27 cellular contexts compared by ENCODE assay signal in the genomic region with DNA sequence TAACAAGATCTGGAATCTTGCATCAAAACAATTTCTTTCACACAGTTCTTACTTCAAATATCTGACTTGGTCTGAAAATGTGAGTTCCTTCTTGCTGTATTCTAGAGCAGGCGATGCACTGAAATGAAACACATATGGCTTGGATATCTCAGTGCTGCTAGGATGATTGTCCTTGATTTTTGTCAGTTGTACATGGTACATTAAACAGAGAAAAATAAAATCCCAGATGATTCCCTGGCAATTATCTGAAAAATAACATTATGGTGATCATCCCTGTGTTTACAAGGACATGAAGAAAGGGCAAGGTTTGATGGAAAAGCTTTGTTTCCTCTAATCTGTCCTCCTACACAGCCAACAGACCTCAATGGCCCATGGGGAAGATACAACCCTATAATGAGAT. TPM values are rescaled to one million over a fixed set of nuclear protein-coding genes. Genes with fewer than 3 reads are reported as not detected.
"Had no signal": no experiment of that assay in that cellular context is flagged by ENCODE, and none has a peak within 500 bp of the region (broad histone marks: within the 10 kb centered on the region; RNA-seq: fewer than 3 reads in every experiment).

No MANE protein-coding gene starts in this region.

- H3K27me3 ChIP-seq: hepatocyte, neural progenitor cell, neutrophil, spleen, suprapubic skin, tibial nerve, uterus had no signal

- H3K4me1 Mint-ChIP-seq: mesothelial cell of epicardium; naive B cell; natural killer cell; nephron progenitor cell; stimulated activated effector memory CD8-positive, alpha-beta T cell treated with anti-CD3 and anti-CD28 coated beads, Interleukin-12 subunit alpha, Interleukin-12 subunit beta, amount 100 ng/mL, for 72 hours had no signal

- H3K4me3 ChIP-seq: hepatocyte, left ventricle myocardium inferior, lung, neural progenitor cell, skin epidermis, spleen, suprapubic skin, tibial nerve, uterus had no signal

- H3K4me2 ChIP-seq: hepatocyte, neural progenitor cell had no signal

- H3K4me1 ChIP-seq: neural progenitor cell, parathyroid adenoma had no signal

- H3K27me3 Mint-ChIP-seq: progenitor cell of endocrine pancreas, type B pancreatic cell had no signal

- H3K36me3 ChIP-seq: neural progenitor cell, neutrophil, uterus had no signal

- DNase-seq: islet precursor cell; left ventricle myocardium inferior; mesendoderm; naive B cell; natural killer cell; nephron progenitor cell; occipital lobe; retina; right cardiac atrium; spleen; stimulated activated CD4-positive, alpha-beta T cell treated with anti-CD3 and anti-CD28 coated beads, Interleukin-4, amount 100 ng/mL, for 24 hours; stimulated activated naive CD4-positive, alpha-beta T cell; uterus had no signal

- H3K9me3 Mint-ChIP-seq: natural killer cell; neural progenitor cell; stimulated activated effector memory CD8-positive, alpha-beta T cell treated with anti-CD3 and anti-CD28 coated beads, Interleukin-12 subunit alpha, Interleukin-12 subunit beta, amount 100 ng/mL, for 72 hours; stimulated activated naive CD8-positive, alpha-beta T cell treated with anti-CD3 and anti-CD28 coated beads, Interleukin-15, Interleukin-2, amounts not matched to agents 100 ng/mL and 50 ng/mL, for 24 hours had no signal

- H3K36me3 Mint-ChIP-seq: naive B cell; natural killer cell; stimulated activated effector memory CD8-positive, alpha-beta T cell treated with anti-CD3 and anti-CD28 coated beads, Interleukin-12 subunit alpha, Interleukin-12 subunit beta, amount 100 ng/mL, for 72 hours had no signal

- H3K27ac ChIP-seq: hepatocyte, left ventricle myocardium inferior, neural progenitor cell, neutrophil, parathyroid adenoma, suprapubic skin, tibial nerve had no signal

- ATAC-seq: natural killer cell; right cardiac atrium; sciatic nerve; stimulated activated effector memory CD8-positive, alpha-beta T cell treated with anti-CD3 and anti-CD28 coated beads, Interleukin-12 subunit alpha, Interleukin-12 subunit beta, amount 100 ng/mL, for 72 hours had no signal

- H3K27ac Mint-ChIP-seq: mesothelial cell of epicardium; naive B cell; natural killer cell; nephron progenitor cell; neural progenitor cell; progenitor cell of endocrine pancreas; stimulated activated effector memory CD8-positive, alpha-beta T cell treated with anti-CD3 and anti-CD28 coated beads, Interleukin-12 subunit alpha, Interleukin-12 subunit beta, amount 100 ng/mL, for 72 hours; stimulated activated naive CD8-positive, alpha-beta T cell treated with anti-CD3 and anti-CD28 coated beads, Interleukin-15, Interleukin-2, amounts not matched to agents 100 ng/mL and 50 ng/mL, for 24 hours; type B pancreatic cell had no signal

- H3K9me3 ChIP-seq: left ventricle myocardium inferior, neutrophil, spleen, suprapubic skin, tibial nerve, uterus had no signal

- H2AFZ ChIP-seq: hepatocyte, neural progenitor cell, parathyroid adenoma had no signal

- H3K9ac ChIP-seq: neural progenitor cell, parathyroid adenoma had no signal

- H3K4me3 Mint-ChIP-seq: mesothelial cell of epicardium; naive B cell; natural killer cell; nephron progenitor cell; neural progenitor cell; stimulated activated effector memory CD8-positive, alpha-beta T cell treated with anti-CD3 and anti-CD28 coated beads, Interleukin-12 subunit alpha, Interleukin-12 subunit beta, amount 100 ng/mL, for 72 hours; stimulated activated naive CD8-positive, alpha-beta T cell treated with anti-CD3 and anti-CD28 coated beads, Interleukin-15, Interleukin-2, amounts not matched to agents 100 ng/mL and 50 ng/mL, for 24 hours; type B pancreatic cell had no signal

RNA-seq across cellular contexts. Expression of a gene that starts 10.6 kb away (rescaled TPM):
- total RNA-seq: natural killer cell had no signal
